Comparison of ENCODE assay signal across 20 cellular contexts in genomic region chr14:78310263-78310662, GRCh38.
"Had no signal": no experiment of that assay in that cellular context is flagged by ENCODE, and none has a peak within 500 bp of the region (broad histone marks: within the 10 kb centered on the region; RNA-seq: fewer than 3 reads in every experiment).

No MANE protein-coding gene starts in this region.

- H3K4me3 ChIP-seq: body of pancreas, dorsolateral prefrontal cortex, left ventricle myocardium inferior, spleen, thoracic aorta had no signal

- ATAC-seq: activated CD8-positive, alpha-beta T cell treated with anti-CD3 and anti-CD28 coated beads for 36 hours; body of pancreas; stimulated activated naive B cell treated with anti-CD40 and anti-IgM and Interleukin-4, amounts not matched to agents 10 μg/mL and 1 μg/mL and 100 μg/mL, for 72 hours had no signal

- H3K27me3 ChIP-seq: body of pancreas, dorsolateral prefrontal cortex had no signal

- H3K9me3 ChIP-seq: body of pancreas, left ventricle myocardium inferior, spleen, thoracic aorta had no signal

- H3K36me3 ChIP-seq: left ventricle myocardium inferior, spleen, thoracic aorta had no signal

- H3K27ac ChIP-seq: body of pancreas, dorsolateral prefrontal cortex, left ventricle myocardium inferior, spleen, thoracic aorta had no signal

- DNase-seq: activated CD4-positive, alpha-beta T cell treated with anti-CD3 and anti-CD28 coated beads for 48 hours; activated CD4-positive, CD25-positive, alpha-beta regulatory T cell; activated CD8-positive, alpha-beta T cell treated with anti-CD3 and anti-CD28 coated beads for 36 hours; activated naive CD4-positive, alpha-beta T cell treated with Interleukin-2 at 50 U/mL for 16 hours; activated naive CD8-positive, alpha-beta T cell treated with anti-CD3 and anti-CD28 coated beads, Interleukin-2, amount 10 ng/mL, durations not matched to agents 7 days and 5 days; activated T-cell treated with anti-CD3 and anti-CD28 coated beads, Interleukin-2, amount 50 U/mL, for 1 hour; amygdala; body of pancreas; dorsolateral prefrontal cortex; endodermal cell; foreskin melanocyte; glutamatergic neuron; kidney glomerular epithelial cell; left ventricle myocardium inferior; mammary epithelial cell; midbrain; spleen; stimulated activated naive B cell treated with anti-CD40 and anti-IgM and Interleukin-4, amounts not matched to agents 10 μg/mL and 1 μg/mL and 100 μg/mL, for 72 hours; T1000 had no signal

- H3K4me1 ChIP-seq: body of pancreas, left ventricle myocardium inferior had no signal
